In genomic region chr14:74008843-74009499, GRCh38 we compare ENCODE assay signal across 30 cellular contexts.
"Had no signal": no experiment of that assay in that cellular context is flagged by ENCODE, and none has a peak within 500 bp of the region (broad histone marks: within the 10 kb centered on the region; RNA-seq: fewer than 3 reads in every experiment).

No MANE protein-coding gene starts in this region.

- H3K27ac Mint-ChIP-seq: dendritic cell treated with granulocyte-macrophage colony-stimulating factor and Interleukin-4, amounts not matched to agents 40 ng/mL and 50 ng/mL, for 4 days; immature natural killer cell; mesothelial cell of epicardium; naive thymus-derived CD8-positive, alpha-beta T cell; nephron progenitor cell had no signal

- H3K4me3 Mint-ChIP-seq: central memory CD8-positive, alpha-beta T cell; dendritic cell treated with granulocyte-macrophage colony-stimulating factor and Interleukin-4, amounts not matched to agents 40 ng/mL and 50 ng/mL, for 4 days; immature natural killer cell; mesothelial cell of epicardium; naive thymus-derived CD8-positive, alpha-beta T cell; nephron progenitor cell; stimulated activated naive CD8-positive, alpha-beta T cell treated with anti-CD3 and anti-CD28 coated beads, Interleukin-15, amount 100 ng/mL, for 72 hours had no signal

- H3K27me3 Mint-ChIP-seq: central memory CD8-positive, alpha-beta T cell; dendritic cell treated with granulocyte-macrophage colony-stimulating factor and Interleukin-4, amounts not matched to agents 40 ng/mL and 50 ng/mL, for 4 days; naive thymus-derived CD8-positive, alpha-beta T cell; stimulated activated naive CD8-positive, alpha-beta T cell treated with anti-CD3 and anti-CD28 coated beads, Interleukin-15, amount 100 ng/mL, for 72 hours had no signal

- FAIRE-seq: frontal cortex had no signal

- H3K27me3 ChIP-seq: colonic mucosa, esophagus squamous epithelium, ovary, suprapubic skin had no signal

- H3K36me3 ChIP-seq: colonic mucosa, ovary had no signal

- H3K4me1 Mint-ChIP-seq: central memory CD8-positive, alpha-beta T cell; immature natural killer cell; mesothelial cell of epicardium; naive thymus-derived CD8-positive, alpha-beta T cell; nephron progenitor cell; stimulated activated naive CD8-positive, alpha-beta T cell treated with anti-CD3 and anti-CD28 coated beads, Interleukin-15, amount 100 ng/mL, for 72 hours had no signal

- H3K4me3 ChIP-seq: colonic mucosa, esophagus squamous epithelium, lower lobe of right lung, ovary, psoas muscle, smooth muscle cell, suprapubic skin had no signal

- H3K4me2 ChIP-seq: smooth muscle cell had no signal

- H3K4me1 ChIP-seq: colonic mucosa, esophagus squamous epithelium, lower lobe of right lung, psoas muscle, suprapubic skin had no signal

- DNase-seq: colonic mucosa; effector memory CD4-positive, alpha-beta T cell; erythroblast; esophagus squamous epithelium; hypothalamus; immature natural killer cell; islet precursor cell; kidney glomerular epithelial cell; left ventricle myocardium superior; lower lobe of right lung; mesenchymal stem cell; naive thymus-derived CD8-positive, alpha-beta T cell; nephron progenitor cell; nucleus accumbens; ovary; psoas muscle; stimulated activated CD4-positive, alpha-beta T cell treated with anti-CD3 and anti-CD28 coated beads, Interleukin-12 subunit alpha, Interleukin-12 subunit beta, amount 100 ng/mL, for 4 hours; stimulated activated CD4-positive, alpha-beta T cell treated with anti-CD3 and anti-CD28 coated beads, Interleukin-1b, Interleukin-23, amount 100 ng/mL, for 48 hours; stimulated activated CD4-positive, alpha-beta T cell treated with anti-CD3 and anti-CD28 coated beads, Interleukin-4, amount 100 ng/mL, for 1 hour; stimulated activated CD8-positive, alpha-beta memory T cell treated with anti-CD3 and anti-CD28 coated beads, Interleukin-4, amount 100 ng/mL, for 48 hours; stimulated activated naive CD4-positive, alpha-beta T cell; stimulated activated naive CD8-positive, alpha-beta T cell treated with anti-CD3 and anti-CD28 coated beads, Interleukin-15, amount 100 ng/mL, for 72 hours; trophoblast cell had no signal

- H3K9me3 ChIP-seq: colonic mucosa, esophagus squamous epithelium, lower lobe of right lung, ovary, psoas muscle, suprapubic skin had no signal

- H3K27ac ChIP-seq: colonic mucosa, esophagus squamous epithelium, lower lobe of right lung, ovary, psoas muscle, suprapubic skin had no signal

- H3K9me3 Mint-ChIP-seq: central memory CD8-positive, alpha-beta T cell; dendritic cell treated with granulocyte-macrophage colony-stimulating factor and Interleukin-4, amounts not matched to agents 40 ng/mL and 50 ng/mL, for 4 days; immature natural killer cell; mesothelial cell of epicardium; naive thymus-derived CD8-positive, alpha-beta T cell; nephron progenitor cell; stimulated activated naive CD8-positive, alpha-beta T cell treated with anti-CD3 and anti-CD28 coated beads, Interleukin-15, amount 100 ng/mL, for 72 hours had no signal

- ATAC-seq: left ventricle myocardium superior; lower lobe of right lung; naive thymus-derived CD8-positive, alpha-beta T cell; psoas muscle; sciatic nerve; stimulated activated naive CD8-positive, alpha-beta T cell treated with anti-CD3 and anti-CD28 coated beads, Interleukin-15, amount 100 ng/mL, for 72 hours had no signal
